In the genomic region with DNA sequence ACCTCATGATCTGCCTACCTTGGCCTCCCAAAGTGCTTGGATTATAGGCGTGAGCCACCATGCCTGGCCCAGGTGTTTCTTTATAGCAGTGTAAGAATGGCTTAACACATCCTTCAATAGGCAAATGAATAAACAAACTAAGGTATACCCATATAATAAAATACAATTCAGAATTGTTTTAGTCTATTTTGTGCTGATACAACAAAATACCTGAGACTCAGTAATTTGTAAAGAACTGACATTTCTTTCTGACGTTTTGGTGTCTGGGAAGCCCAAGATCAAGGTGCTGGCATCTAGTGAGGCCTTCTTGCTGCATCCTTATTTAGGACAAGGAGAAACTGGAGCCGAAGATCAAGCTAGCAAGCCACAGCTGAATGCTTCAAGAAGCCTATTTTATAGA, we compare ENCODE assay signal across 4 cellular contexts.
A peak's percentile ranks its signal among the peaks of the same experiment; 100 is the strongest.
TF ChIP-seq lines count a peak whose summit lies in the region.

No MANE protein-coding gene starts in this region.

TF ChIP-seq in HepG2, 621 proteins besides CTCF, POLR2A, EP300 and RAD21:
- TF ChIP-seq, protein P1, sequence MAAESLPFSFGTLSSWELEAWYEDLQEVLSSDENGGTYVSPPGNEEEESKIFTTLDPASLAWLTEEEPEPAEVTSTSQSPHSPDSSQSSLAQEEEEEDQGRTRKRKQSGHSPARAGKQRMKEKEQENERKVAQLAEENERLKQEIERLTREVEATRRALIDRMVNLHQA (CRISPR knock-in tag; IDR thresholded peaks at IDR 0.05): no peak
- TF ChIP-seq ZMYM4 (CRISPR knock-in tag; IDR thresholded peaks at IDR 0.05): no peak
- TF ChIP-seq, protein P2, sequence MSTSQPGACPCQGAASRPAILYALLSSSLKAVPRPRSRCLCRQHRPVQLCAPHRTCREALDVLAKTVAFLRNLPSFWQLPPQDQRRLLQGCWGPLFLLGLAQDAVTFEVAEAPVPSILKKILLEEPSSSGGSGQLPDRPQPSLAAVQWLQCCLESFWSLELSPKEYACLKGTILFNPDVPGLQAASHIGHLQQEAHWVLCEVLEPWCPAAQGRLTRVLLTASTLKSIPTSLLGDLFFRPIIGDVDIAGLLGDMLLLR (CRISPR knock-in tag; IDR thresholded peaks at IDR 0.05): no peak
- TF ChIP-seq ZNF260 (CRISPR knock-in tag; IDR thresholded peaks at IDR 0.05; ENCODE audit: borderline replicate concordance, low read depth): no peak
- TF ChIP-seq FOXO1 (CRISPR knock-in tag; IDR thresholded peaks at IDR 0.05): no peak
- no peak for TF ChIP-seq ZNF629 (CRISPR knock-in tag; conservative IDR thresholded peaks at IDR 0.05)
- no peak for TF ChIP-seq CEBPG (CRISPR knock-in tag; IDR thresholded peaks at IDR 0.05)
- TF ChIP-seq MAFK (conservative IDR thresholded peaks at IDR 0.05 in 1 of 2, IDR thresholded peaks at IDR 0.05 in 1 of 2; ENCODE audit: low read length in 2 of 2): peak; percentile 73 to 90
- peak; percentile 77 for TF ChIP-seq MAFF (IDR thresholded peaks at IDR 0.05; ENCODE audit: low read depth, low read length)
- no peak for TF ChIP-seq ZKSCAN5 (CRISPR knock-in tag; IDR thresholded peaks at IDR 0.05)
- TF ChIP-seq TOE1 (CRISPR knock-in tag; IDR thresholded peaks at IDR 0.05): no peak
- TF ChIP-seq, protein P3, sequence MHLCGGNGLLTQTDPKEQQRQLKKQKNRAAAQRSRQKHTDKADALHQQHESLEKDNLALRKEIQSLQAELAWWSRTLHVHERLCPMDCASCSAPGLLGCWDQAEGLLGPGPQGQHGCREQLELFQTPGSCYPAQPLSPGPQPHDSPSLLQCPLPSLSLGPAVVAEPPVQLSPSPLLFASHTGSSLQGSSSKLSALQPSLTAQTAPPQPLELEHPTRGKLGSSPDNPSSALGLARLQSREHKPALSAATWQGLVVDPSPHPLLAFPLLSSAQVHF (CRISPR knock-in tag; IDR thresholded peaks at IDR 0.05): no peak
- TF ChIP-seq RBM39 (IDR thresholded peaks at IDR 0.05; ENCODE audit: low read depth, low read length, poor library complexity, severe bottlenecking): no peak
TF ChIP-seq in HepG2: peak in this region for 2.

TF ChIP-seq in A549, 52 proteins besides CTCF, POLR2A, EP300 and RAD21:
- TF ChIP-seq MAFK (IDR thresholded peaks at IDR 0.05; ENCODE audit: partially characterized antibody): peak; percentile 69
- no peak for TF ChIP-seq FOXS1 (CRISPR knock-in tag; IDR thresholded peaks at IDR 0.05)
- no peak for TF ChIP-seq GATA3 (IDR thresholded peaks at IDR 0.05; ENCODE audit: borderline replicate concordance)
- no peak for TF ChIP-seq HOXB13 (CRISPR knock-in tag; IDR thresholded peaks at IDR 0.05; ENCODE audit: low read depth)
- TF ChIP-seq EHMT2 (IDR thresholded peaks at IDR 0.05; ENCODE audit: low read depth): no peak

TF ChIP-seq in IMR-90, 13 proteins besides CTCF, POLR2A, EP300 and RAD21:
- peak; percentile 73 for TF ChIP-seq MAFK (IDR thresholded peaks at IDR 0.05; ENCODE audit: low read depth, low read length)
- TF ChIP-seq MXI1 (IDR thresholded peaks at IDR 0.05; ENCODE audit: borderline replicate concordance, low read depth, low read length): no peak

TF ChIP-seq in K562, 482 proteins besides CTCF, POLR2A, EP300 and RAD21:
- peak; percentile 37 for TF ChIP-seq MAFF (IDR thresholded peaks at IDR 0.05; ENCODE audit: low read length)
- peak; percentile 28; the same call in 1 of the 2 replicates for TF ChIP-seq MAFG (tag; conservative IDR thresholded peaks at IDR 0.05)
- peak; percentile 31; the same call in 1 of the 2 replicates for TF ChIP-seq ZNF316 (IDR thresholded peaks at IDR 0.05)
- TF ChIP-seq, protein P4, sequence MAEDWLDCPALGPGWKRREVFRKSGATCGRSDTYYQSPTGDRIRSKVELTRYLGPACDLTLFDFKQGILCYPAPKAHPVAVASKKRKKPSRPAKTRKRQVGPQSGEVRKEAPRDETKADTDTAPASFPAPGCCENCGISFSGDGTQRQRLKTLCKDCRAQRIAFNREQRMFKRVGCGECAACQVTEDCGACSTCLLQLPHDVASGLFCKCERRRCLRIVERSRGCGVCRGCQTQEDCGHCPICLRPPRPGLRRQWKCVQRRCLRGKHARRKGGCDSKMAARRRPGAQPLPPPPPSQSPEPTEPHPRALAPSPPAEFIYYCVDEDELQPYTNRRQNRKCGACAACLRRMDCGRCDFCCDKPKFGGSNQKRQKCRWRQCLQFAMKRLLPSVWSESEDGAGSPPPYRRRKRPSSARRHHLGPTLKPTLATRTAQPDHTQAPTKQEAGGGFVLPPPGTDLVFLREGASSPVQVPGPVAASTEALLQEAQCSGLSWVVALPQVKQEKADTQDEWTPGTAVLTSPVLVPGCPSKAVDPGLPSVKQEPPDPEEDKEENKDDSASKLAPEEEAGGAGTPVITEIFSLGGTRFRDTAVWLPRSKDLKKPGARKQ (CRISPR knock-in tag; IDR thresholded peaks at IDR 0.05): no peak
- TF ChIP-seq ZNF57 (CRISPR knock-in tag; IDR thresholded peaks at IDR 0.05): no peak
- TF ChIP-seq MAFK (IDR thresholded peaks at IDR 0.05; ENCODE audit: low read length): peak; percentile 32; the same call in 1 of the 2 replicates
